In genomic region chr20:49287555-49288249, GRCh38 we compare ENCODE assay signal across 10 cellular contexts. TPM values are rescaled to one million over a fixed set of nuclear protein-coding genes. Genes with fewer than 3 reads are reported as not detected.
A peak's percentile ranks its signal among the peaks of the same experiment; 100 is the strongest.
DNase-seq lines count a peak whose midpoint lies in the region; ATAC-seq and TF ChIP-seq lines count a peak whose summit lies in the region.
"Had no signal": no experiment of that assay in that cellular context is flagged by ENCODE, and none has a peak within 500 bp of the region (broad histone marks: within the 10 kb centered on the region; RNA-seq: fewer than 3 reads in every experiment).

No MANE protein-coding gene starts in this region.

- H3K36me3 ChIP-seq in A673 (ENCODE audit: insufficient read depth, low read length, poor library complexity, severe bottlenecking) (peaks cover 94% of the 10 kb centered on the region), iPS-18a (ENCODE audit: control insufficient read depth, low read depth, low read length) (peaks cover 74% of the 10 kb centered on the region)

- H2AFZ ChIP-seq in H9 (ENCODE audit: low read length) = no peak overlapping the region

- H3K27ac Mint-ChIP-seq in H9 = peak overlapping the region in 2 of 3 experiments; percentile 78 to 95; a peak in 4 of 7 replicates
- H3K27ac Mint-ChIP-seq in activated CD8-positive, alpha-beta T cell treated with anti-CD3 and anti-CD28 coated beads for 36 hours = peak overlapping the region; percentile 100

- ATAC-seq in activated CD8-positive, alpha-beta T cell treated with anti-CD3 and anti-CD28 coated beads for 36 hours = peak; percentile 24

- H3K27ac ChIP-seq in A673 (ENCODE audit: low read depth, low read length, poor library complexity, severe bottlenecking) = peak overlapping the region; percentile 67
- peak overlapping the region; percentile 70 for H3K27ac ChIP-seq in H9 (ENCODE audit: insufficient read length, low read depth, low read length)
- H3K27ac ChIP-seq in iPS-18a (ENCODE audit: low read length) = peak overlapping the region; percentile 58

- H3K9me3 Mint-ChIP-seq in H9 = peaks cover 0 to 9% of the 10 kb centered on the region in 2 experiments; a peak in 2 of 5 replicates
- H3K9me3 Mint-ChIP-seq in activated CD8-positive, alpha-beta T cell treated with anti-CD3 and anti-CD28 coated beads for 36 hours = peaks cover 18% of the 10 kb centered on the region

- H3K23me2 ChIP-seq in H9 (ENCODE audit: insufficient read length, low read depth, low read length, poor library complexity, severe bottlenecking) = peaks cover 6% of the 10 kb centered on the region

- no peak overlapping the region for H2AK5ac ChIP-seq in H9 (ENCODE audit: insufficient read length, low read length)

- H3K4me3 ChIP-seq in A673 (ENCODE audit: low read depth, low read length, poor library complexity, severe bottlenecking) (no peak overlapping the region), iPS-18a (ENCODE audit: low read length) (no peak overlapping the region)

- no peak overlapping the region for H4K8ac ChIP-seq in H9 (replicated peaks; ENCODE audit: insufficient read length, low read depth, low read length)

- DNase-seq in A673 (ENCODE audit: low spot score) = no peak
- DNase-seq in H9 = no peak
- no peak for DNase-seq in activated CD8-positive, alpha-beta T cell treated with anti-CD3 and anti-CD28 coated beads for 36 hours
- no peak for DNase-seq in NCI-H2227 treated with DMSO at 0.1 percent for 48 hours (lab: John Stamatoyannopoulos, UW)
- no peak for DNase-seq in NCI-H446 treated with DMSO at 0.1 percent for 48 hours (lab: John Stamatoyannopoulos, UW)
- no peak for DNase-seq in glomerular visceral epithelial cell (ENCODE audit: extremely low spot score)
- DNase-seq in T1000 (lab: John Stamatoyannopoulos, UW) = no peak
- DNase-seq: GF-D8; stimulated activated CD4-positive, alpha-beta T cell treated with anti-CD3 and anti-CD28 coated beads, Interleukin-1b, Interleukin-23, amount 100 ng/mL, for 48 hours had no signal

- H4K20me1 ChIP-seq in H9 (ENCODE audit: control insufficient read depth, insufficient read depth, insufficient read length) = no peaks in the 10 kb centered on the region

- H3K4ac ChIP-seq in H9 (ENCODE audit: low read depth, low read length) = no peak overlapping the region

- peaks cover 54 to 69% of the 10 kb centered on the region in 2 experiments for H3K4me1 Mint-ChIP-seq in H9
- peaks cover 50% of the 10 kb centered on the region for H3K4me1 Mint-ChIP-seq in activated CD8-positive, alpha-beta T cell treated with anti-CD3 and anti-CD28 coated beads for 36 hours (ENCODE audit: low read depth)

- no peak overlapping the region for H3K18ac ChIP-seq in H9 (ENCODE audit: insufficient read length, low read depth, low read length)

- no peak for TF ChIP-seq CTCF in A673 (conservative IDR thresholded peaks at IDR 0.05; ENCODE audit: low read depth, low read length)
- no peak for TF ChIP-seq CTCF in H9 (conservative IDR thresholded peaks at IDR 0.05)
- TF ChIP-seq CTCF in activated CD8-positive, alpha-beta T cell treated with anti-CD3 and anti-CD28 coated beads for 36 hours (IDR thresholded peaks at IDR 0.05) = no peak

- CTCF ChIA-PET in A673 (lab: Charles Lee) = no interaction called here
- CTCF ChIA-PET in activated CD8-positive, alpha-beta T cell treated with anti-CD3 and anti-CD28 coated beads for 36 hours (lab: Charles Lee) = interaction anchor here (1.0 kb wide), 1 partner anchor 46 kb away, joined by 3 read pairs; no protein-coding TSS in a partner anchor

- H3K9ac ChIP-seq in H9 (ENCODE audit: extremely low read depth, insufficient read length, low read length) (no peak overlapping the region), iPS-18a (ENCODE audit: low read length) (peak overlapping the region; percentile 2)

- no peak overlapping the region for H4K91ac ChIP-seq in H9 (ENCODE audit: insufficient read length, low read depth, low read length)

- H3K23ac ChIP-seq in H9 (ENCODE audit: insufficient read length, low read depth, low read length) = no peak overlapping the region

- no peak overlapping the region for H2BK120ac ChIP-seq in H9 (ENCODE audit: low read depth, low read length, poor library complexity, severe bottlenecking)

- H3K56ac ChIP-seq in H9 (ENCODE audit: insufficient read length, low read depth, low read length) = no peak overlapping the region

- peaks cover 2% of the 10 kb centered on the region; the same call in 1 of the 2 replicates for H3K27me3 Mint-ChIP-seq in H9 (ENCODE audit: low read depth)
- no peaks in the 10 kb centered on the region for H3K27me3 Mint-ChIP-seq in activated CD8-positive, alpha-beta T cell treated with anti-CD3 and anti-CD28 coated beads for 36 hours

- intact Hi-C loops in A673 (cut with micrococcal nuclease; ENCODE audit: unreplicated experiment) = no loop called here
- intact Hi-C loops in activated CD8-positive, alpha-beta T cell treated with anti-CD3 and anti-CD28 coated beads for 36 hours (cut with micrococcal nuclease) = no loop called here

- H3K4me1 ChIP-seq in A673 (ENCODE audit: insufficient read depth, low read length, poor library complexity, severe bottlenecking) (peaks cover 13% of the 10 kb centered on the region), H9 (ENCODE audit: insufficient read depth, low read length) (no peaks in the 10 kb centered on the region), iPS-18a (ENCODE audit: control insufficient read depth, low read depth, low read length) (peaks cover 25% of the 10 kb centered on the region)

- no peak overlapping the region for H3T11ph ChIP-seq in H9 (ENCODE audit: low read length)

- H3K4me3 Mint-ChIP-seq in H9 = no peak overlapping the region; a peak in 1 of 5 replicates
- H3K4me3 Mint-ChIP-seq in activated CD8-positive, alpha-beta T cell treated with anti-CD3 and anti-CD28 coated beads for 36 hours = no peak overlapping the region

- H2BK5ac ChIP-seq in H9 (ENCODE audit: insufficient read length, low read length) = no peak overlapping the region

- peaks cover 66 to 97% (median 84%) of the 10 kb centered on the region in 3 experiments for H3K36me3 Mint-ChIP-seq in H9 (ENCODE audit: insufficient read depth in 1 of 3, low read depth in 3 of 3)
- H3K36me3 Mint-ChIP-seq in activated CD8-positive, alpha-beta T cell treated with anti-CD3 and anti-CD28 coated beads for 36 hours (ENCODE audit: low read depth) = peaks cover 87% of the 10 kb centered on the region

- no peak overlapping the region for H3K14ac ChIP-seq in H9 (ENCODE audit: insufficient read depth, low read length)

- peaks cover 25% of the 10 kb centered on the region; the same call in 1 of the 2 replicates for H3K79me2 ChIP-seq in H9 (ENCODE audit: insufficient read depth, low read length)

- H2BK12ac ChIP-seq in H9 (ENCODE audit: insufficient read length, low read depth, low read length) = no peak overlapping the region

- H3K9me3 ChIP-seq in A673 (ENCODE audit: low read depth, low read length, poor library complexity, severe bottlenecking) (peaks cover 23% of the 10 kb centered on the region), H9 (ENCODE audit: control insufficient read depth, low read depth, low read length) (no peaks in the 10 kb centered on the region), iPS-18a (ENCODE audit: control insufficient read depth, low read depth, low read length) (peaks cover 5% of the 10 kb centered on the region)

- no peak overlapping the region for H2BK20ac ChIP-seq in H9 (ENCODE audit: low read depth, low read length, poor library complexity, severe bottlenecking)

- no peak overlapping the region for H4K5ac ChIP-seq in H9 (ENCODE audit: insufficient read length, low read depth, low read length)

- H3K79me1 ChIP-seq in H9 (ENCODE audit: insufficient read depth, low read depth, low read length, poor library complexity, severe bottlenecking) = no peaks in the 10 kb centered on the region

- no peaks in the 10 kb centered on the region for H3K27me3 ChIP-seq in A673 (replicated peaks; ENCODE audit: insufficient read depth, low read depth, low read length, poor library complexity)
- H3K27me3 ChIP-seq in H9 (ENCODE audit: insufficient read depth, low read length) = no peaks in the 10 kb centered on the region
- no peaks in the 10 kb centered on the region for H3K27me3 ChIP-seq in iPS-18a (ENCODE audit: control insufficient read depth, insufficient read depth, low read length)

- no peak overlapping the region for H3K4me2 ChIP-seq in H9 (ENCODE audit: insufficient read depth, insufficient read length, low read length)

- no peak overlapping the region for H2BK15ac ChIP-seq in H9 (ENCODE audit: low read depth, low read length)

- BruUV-seq in A673 (replicated peaks; lab: Mats Ljungman, UMichigan) = no TSS peak

- POLR2A ChIA-PET in A673 (lab: Charles Lee; ENCODE audit: low non-redundant PET) = interaction anchor here (0.5 to 0.6 kb wide), 3 partner anchors 19 to 889 kb away, joined by 3 read pairs; no protein-coding TSS in a partner anchor
- POLR2A ChIA-PET in activated CD8-positive, alpha-beta T cell treated with anti-CD3 and anti-CD28 coated beads for 36 hours (lab: Charles Lee) = interaction anchor here (0.8 to 7.1 kb wide), 16 partner anchors 7 to 336 kb away, joined by 3 to 148 read pairs (median 4); partner anchors contain the start of gene ZNFX1

RNA-seq across cellular contexts. Expression of gene ZNFX1, which starts 9.8 kb away (rescaled TPM):
- total RNA-seq in A673 (2021) (15.4 and 19.0 TPM in 2 replicates), H9 (2021) (12.8 and 13.3 TPM in 2 replicates)
- total RNA-seq in activated CD8-positive, alpha-beta T cell treated with anti-CD3 and anti-CD28 coated beads for 36 hours = 10 to 100 TPM; 27.4 to 27.7 TPM
